Comparison of ENCODE assay signal across 3 cellular contexts in the genomic region with DNA sequence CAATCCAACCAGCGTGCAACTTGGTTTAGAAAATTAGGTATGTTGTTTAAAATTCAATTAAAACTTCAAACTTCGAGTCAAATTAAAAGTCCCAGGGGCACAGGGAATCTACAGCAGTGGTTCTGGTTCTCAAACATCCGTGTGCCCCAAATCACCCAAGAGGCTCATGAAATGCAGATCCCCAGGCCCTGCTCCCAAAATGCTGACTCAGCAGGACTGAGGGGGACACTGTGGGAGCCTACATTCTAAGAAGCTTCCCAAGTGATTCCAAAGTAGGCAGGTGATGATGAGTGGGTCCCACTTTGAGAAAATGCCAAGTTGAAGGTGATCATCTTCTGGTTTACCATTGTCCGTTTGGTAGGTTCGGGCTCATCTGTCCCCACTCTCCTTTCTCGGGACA.
TF ChIP-seq lines count a peak whose summit lies in the region.

No MANE protein-coding gene starts in this region.

TF ChIP-seq in IMR-90, 13 proteins besides CTCF, POLR2A, EP300 and RAD21:
- TF ChIP-seq MAFK (IDR thresholded peaks at IDR 0.05; ENCODE audit: low read depth, low read length) = peak; percentile 99
- TF ChIP-seq NFE2L2 (IDR thresholded peaks at IDR 0.05; ENCODE audit: low read depth, low read length) = no peak
- TF ChIP-seq RCOR1 (IDR thresholded peaks at IDR 0.05; ENCODE audit: insufficient replicate concordance, low read length) = no peak
TF ChIP-seq in IMR-90: peak in this region for 1.

TF ChIP-seq in K562, 482 proteins besides CTCF, POLR2A, EP300 and RAD21:
- TF ChIP-seq MAFF (IDR thresholded peaks at IDR 0.05; ENCODE audit: low read length) = peak; percentile 97
- TF ChIP-seq RBM17 (IDR thresholded peaks at IDR 0.05; ENCODE audit: borderline replicate concordance, low read depth, low read length) = no peak
- peak; percentile 92 for TF ChIP-seq ZNF316 (IDR thresholded peaks at IDR 0.05)
- TF ChIP-seq HNRNPL (IDR thresholded peaks at IDR 0.05; ENCODE audit: low read depth, low read length) = no peak
- TF ChIP-seq HIVEP1 (CRISPR knock-in tag; IDR thresholded peaks at IDR 0.05) = no peak
- TF ChIP-seq NELFE (IDR thresholded peaks at IDR 0.05; ENCODE audit: insufficient read depth, insufficient read length) = no peak
- TF ChIP-seq MAFG (tag; conservative IDR thresholded peaks at IDR 0.05) = peak; percentile 90
- no peak for TF ChIP-seq ZEB2 (IDR thresholded peaks at IDR 0.05)
- peak; percentile 89 for TF ChIP-seq C11orf30 (IDR thresholded peaks at IDR 0.05; ENCODE audit: low read depth)
- TF ChIP-seq, protein P1, sequence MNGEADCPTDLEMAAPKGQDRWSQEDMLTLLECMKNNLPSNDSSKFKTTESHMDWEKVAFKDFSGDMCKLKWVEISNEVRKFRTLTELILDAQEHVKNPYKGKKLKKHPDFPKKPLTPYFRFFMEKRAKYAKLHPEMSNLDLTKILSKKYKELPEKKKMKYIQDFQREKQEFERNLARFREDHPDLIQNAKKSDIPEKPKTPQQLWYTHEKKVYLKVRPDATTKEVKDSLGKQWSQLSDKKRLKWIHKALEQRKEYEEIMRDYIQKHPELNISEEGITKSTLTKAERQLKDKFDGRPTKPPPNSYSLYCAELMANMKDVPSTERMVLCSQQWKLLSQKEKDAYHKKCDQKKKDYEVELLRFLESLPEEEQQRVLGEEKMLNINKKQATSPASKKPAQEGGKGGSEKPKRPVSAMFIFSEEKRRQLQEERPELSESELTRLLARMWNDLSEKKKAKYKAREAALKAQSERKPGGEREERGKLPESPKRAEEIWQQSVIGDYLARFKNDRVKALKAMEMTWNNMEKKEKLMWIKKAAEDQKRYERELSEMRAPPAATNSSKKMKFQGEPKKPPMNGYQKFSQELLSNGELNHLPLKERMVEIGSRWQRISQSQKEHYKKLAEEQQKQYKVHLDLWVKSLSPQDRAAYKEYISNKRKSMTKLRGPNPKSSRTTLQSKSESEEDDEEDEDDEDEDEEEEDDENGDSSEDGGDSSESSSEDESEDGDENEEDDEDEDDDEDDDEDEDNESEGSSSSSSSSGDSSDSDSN (IDR thresholded peaks at IDR 0.05; ENCODE audit: borderline replicate concordance in 1 of 2, low read depth in 2 of 2, low read length in 2 of 2) = no peak
- TF ChIP-seq MAFK (IDR thresholded peaks at IDR 0.05; ENCODE audit: low read length) = peak; percentile 98
- no peak for TF ChIP-seq PRMT5 (CRISPR knock-in tag; IDR thresholded peaks at IDR 0.05)
- no peak for TF ChIP-seq GATAD2B (IDR thresholded peaks at IDR 0.05; ENCODE audit: borderline replicate concordance)
- TF ChIP-seq SP2 (IDR thresholded peaks at IDR 0.05; ENCODE audit: extremely low read depth, low read depth, low read length, poor library complexity, severe bottlenecking) = no peak
- no peak for TF ChIP-seq RFX1 (IDR thresholded peaks at IDR 0.05)

TF ChIP-seq in HepG2, 621 proteins besides CTCF, POLR2A, EP300 and RAD21:
- TF ChIP-seq, protein P2, sequence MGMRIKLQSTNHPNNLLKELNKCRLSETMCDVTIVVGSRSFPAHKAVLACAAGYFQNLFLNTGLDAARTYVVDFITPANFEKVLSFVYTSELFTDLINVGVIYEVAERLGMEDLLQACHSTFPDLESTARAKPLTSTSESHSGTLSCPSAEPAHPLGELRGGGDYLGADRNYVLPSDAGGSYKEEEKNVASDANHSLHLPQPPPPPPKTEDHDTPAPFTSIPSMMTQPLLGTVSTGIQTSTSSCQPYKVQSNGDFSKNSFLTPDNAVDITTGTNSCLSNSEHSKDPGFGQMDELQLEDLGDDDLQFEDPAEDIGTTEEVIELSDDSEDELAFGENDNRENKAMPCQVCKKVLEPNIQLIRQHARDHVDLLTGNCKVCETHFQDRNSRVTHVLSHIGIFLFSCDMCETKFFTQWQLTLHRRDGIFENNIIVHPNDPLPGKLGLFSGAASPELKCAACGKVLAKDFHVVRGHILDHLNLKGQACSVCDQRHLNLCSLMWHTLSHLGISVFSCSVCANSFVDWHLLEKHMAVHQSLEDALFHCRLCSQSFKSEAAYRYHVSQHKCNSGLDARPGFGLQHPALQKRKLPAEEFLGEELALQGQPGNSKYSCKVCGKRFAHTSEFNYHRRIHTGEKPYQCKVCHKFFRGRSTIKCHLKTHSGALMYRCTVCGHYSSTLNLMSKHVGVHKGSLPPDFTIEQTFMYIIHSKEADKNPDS (CRISPR knock-in tag; IDR thresholded peaks at IDR 0.05) = no peak
- no peak for TF ChIP-seq EEA1 (CRISPR knock-in tag; IDR thresholded peaks at IDR 0.05; ENCODE audit: borderline replicate concordance)
- no peak for TF ChIP-seq KDM2A (CRISPR knock-in tag; IDR thresholded peaks at IDR 0.05; ENCODE audit: borderline replicate concordance, low read depth)
- no peak for TF ChIP-seq POLR2AphosphoS5 (IDR thresholded peaks at IDR 0.05; ENCODE audit: low read depth, low read length)
- no peak for TF ChIP-seq SRF (IDR thresholded peaks at IDR 0.05; ENCODE audit: low read depth, low read length)
- TF ChIP-seq POGZ (CRISPR knock-in tag; IDR thresholded peaks at IDR 0.05) = no peak
- no peak for TF ChIP-seq AGO2 (optimal IDR thresholded peaks at IDR 0.05; ENCODE audit: low read depth, low read length)
- TF ChIP-seq MAFF (IDR thresholded peaks at IDR 0.05; ENCODE audit: low read depth, low read length) = peak; percentile 100
- no peak for TF ChIP-seq TCF12 (IDR thresholded peaks at IDR 0.05)
- no peak for TF ChIP-seq TCF12 (CRISPR knock-in tag; IDR thresholded peaks at IDR 0.05)
- peak; percentile 99 to 100 for TF ChIP-seq MAFK (conservative IDR thresholded peaks at IDR 0.05 in 1 of 2, IDR thresholded peaks at IDR 0.05 in 1 of 2; ENCODE audit: low read length in 2 of 2)
- peak; percentile 37; the same call in 1 of the 2 replicates for TF ChIP-seq MAFG (CRISPR knock-in tag; IDR thresholded peaks at IDR 0.05)
- TF ChIP-seq, protein P3, sequence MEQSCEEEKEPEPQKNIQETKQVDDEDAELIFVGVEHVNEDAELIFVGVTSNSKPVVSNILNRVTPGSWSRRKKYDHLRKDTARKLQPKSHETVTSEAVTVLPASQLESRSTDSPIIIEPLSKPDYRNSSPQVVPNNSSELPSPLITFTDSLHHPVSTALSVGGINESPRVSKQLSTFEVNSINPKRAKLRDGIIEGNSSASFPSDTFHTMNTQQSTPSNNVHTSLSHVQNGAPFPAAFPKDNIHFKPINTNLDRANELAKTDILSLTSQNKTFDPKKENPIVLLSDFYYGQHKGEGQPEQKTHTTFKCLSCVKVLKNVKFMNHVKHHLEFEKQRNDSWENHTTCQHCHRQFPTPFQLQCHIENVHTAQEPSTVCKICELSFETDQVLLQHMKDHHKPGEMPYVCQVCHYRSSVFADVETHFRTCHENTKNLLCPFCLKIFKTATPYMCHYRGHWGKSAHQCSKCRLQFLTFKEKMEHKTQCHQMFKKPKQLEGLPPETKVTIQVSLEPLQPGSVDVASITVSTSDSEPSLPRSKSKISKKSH (CRISPR knock-in tag; IDR thresholded peaks at IDR 0.05; ENCODE audit: borderline replicate concordance) = no peak
